14 cellular contexts compared by ENCODE assay signal in genomic region chr4:147830102-147830463, GRCh38.
DNase-seq lines count a peak whose midpoint lies in the region; ATAC-seq, FAIRE-seq and TF ChIP-seq lines count a peak whose summit lies in the region.
"Had no signal": no experiment of that assay in that cellular context is flagged by ENCODE, and none has a peak within 500 bp of the region (broad histone marks: within the 10 kb centered on the region; RNA-seq: fewer than 3 reads in every experiment).

No MANE protein-coding gene starts in this region.

- no peak for FAIRE-seq in frontal cortex (lab: Jason Lieb, UNC)

- TF ChIP-seq CTCF in adrenal gland (IDR thresholded peaks at IDR 0.05) (no peak), heart right ventricle (IDR thresholded peaks at IDR 0.05) (no peak), prostate gland (IDR thresholded peaks at IDR 0.05) (no peak), uterus (IDR thresholded peaks at IDR 0.05) (no peak)

- H3K36me3 ChIP-seq in adrenal gland (replicated peaks in 1 of 2) (no peaks in the 10 kb centered on the region), heart right ventricle (no peaks in the 10 kb centered on the region), prostate gland (no peaks in the 10 kb centered on the region), uterus (no peaks in the 10 kb centered on the region)

- H3K9me3 ChIP-seq in adrenal gland (replicated peaks in 1 of 3) (no peaks in the 10 kb centered on the region), heart right ventricle (no peaks in the 10 kb centered on the region), prostate gland (no peaks in the 10 kb centered on the region), uterus (no peaks in the 10 kb centered on the region)
- H3K9me3 ChIP-seq: body of pancreas had no signal

- ATAC-seq in heart right ventricle: peak in 4 of 8 donors; percentile 8 to 31 (median 12)
- ATAC-seq: body of pancreas; CD8-positive, alpha-beta T cell; T-helper 17 cell had no signal

- 77 to 89% (median 83%) methylated on average over 3 of the region's 3 CpGs for WGBS in adrenal gland, 4 donors
- 55 to 66% methylated on average over 3 of the region's 3 CpGs for WGBS in heart right ventricle, 2 donors
- 69% methylated on average over 3 of the region's 3 CpGs for WGBS in prostate gland

- H3K27ac ChIP-seq in adrenal gland: peak overlapping the region in 4 of 5 donors; percentile 53 to 93 (median 84)
- peak overlapping the region; percentile 73 to 93 (median 89) for H3K27ac ChIP-seq in heart right ventricle
- peak overlapping the region; percentile 76 to 77 for H3K27ac ChIP-seq in prostate gland
- H3K27ac ChIP-seq in uterus: peak overlapping the region; percentile 83 to 86

- TF ChIP-seq POLR2A in adrenal gland (IDR thresholded peaks at IDR 0.05): no peak
- no peak for TF ChIP-seq POLR2A in prostate gland (IDR thresholded peaks at IDR 0.05)
- TF ChIP-seq POLR2A in uterus (IDR thresholded peaks at IDR 0.05): no peak

- H3K27me3 ChIP-seq in adrenal gland (no peaks in the 10 kb centered on the region), heart right ventricle (no peaks in the 10 kb centered on the region), prostate gland (replicated peaks; ENCODE audit: insufficient read depth) (no peaks in the 10 kb centered on the region), uterus (no peaks in the 10 kb centered on the region)
- H3K27me3 ChIP-seq: body of pancreas had no signal

- intact Hi-C loops in adrenal gland (cut with DNase I) (no loop called here), heart right ventricle (cut with DNase I) (loop anchor here in 4 of 10 donors (5.0 to 10.0 kb wide), 3 partner anchors 55 to 95 kb away; partner anchors contain the start of gene ARHGAP10 (in 2 of the 4)), prostate gland (cut with DNase I) (loop anchor here (5.0 kb wide), 1 partner anchor 98 kb away; the partner anchor contains the start of gene ARHGAP10), uterus (cut with DNase I; ENCODE audit: low total_unique reads) (no loop called here)

- peaks cover 37 to 61% of the 10 kb centered on the region in 2 donors for H3K4me1 ChIP-seq in adrenal gland (replicated peaks in 1 of 2)
- H3K4me1 ChIP-seq in heart right ventricle: peaks cover 15 to 79% (median 60%) of the 10 kb centered on the region in 9 donors
- peaks cover 14% of the 10 kb centered on the region for H3K4me1 ChIP-seq in prostate gland (replicated peaks)
- H3K4me1 ChIP-seq in uterus: peaks cover 0 to 6% of the 10 kb centered on the region in 2 donors

- no peak overlapping the region for H3K4me3 ChIP-seq in adrenal gland
- H3K4me3 ChIP-seq in heart right ventricle: no peak overlapping the region
- H3K4me3 ChIP-seq in prostate gland: no peak overlapping the region
- H3K4me3 ChIP-seq in uterus: no peak overlapping the region
- H3K4me3 ChIP-seq: body of pancreas had no signal

- DNase-seq in adrenal gland: no peak
- DNase-seq in heart right ventricle: no peak
- no peak for DNase-seq in prostate gland (ENCODE audit: low spot score)
- no peak for DNase-seq in uterus
- DNase-seq in NCI-H524 (lab: John Stamatoyannopoulos, UW): no peak
- no peak for DNase-seq in stimulated activated naive CD4-positive, alpha-beta T cell treated with Interleukin-2 at 50 U/mL for 16 hours (lab: John Stamatoyannopoulos, UW)
- DNase-seq in frontal cortex (ENCODE audit: low spot score in 2 of 2): no peak
- DNase-seq: CD8-positive, alpha-beta T cell; endodermal cell; GDM1; head of caudate nucleus; NCI-H226; T-helper 17 cell had no signal
